ENCODE assay signal across 12 cellular contexts in genomic region chr21:32494946-32495703, GRCh38.
DNase-seq lines count a peak whose midpoint lies in the region; ATAC-seq and TF ChIP-seq lines count a peak whose summit lies in the region.
"Had no signal": no experiment of that assay in that cellular context is flagged by ENCODE, and none has a peak within 500 bp of the region (broad histone marks: within the 10 kb centered on the region; RNA-seq: fewer than 3 reads in every experiment).

No MANE protein-coding gene starts in this region.

- H3K9me3 ChIP-seq in osteoblast (ENCODE audit: low read depth, low read length), result no peaks in the 10 kb centered on the region

- peaks cover 54% of the 10 kb centered on the region for H3K4me1 ChIP-seq in osteoblast (ENCODE audit: insufficient read depth, low read length)

- H3K36me3 ChIP-seq in osteoblast (ENCODE audit: insufficient read depth, low read length), result no peaks in the 10 kb centered on the region

- no peaks in the 10 kb centered on the region for H3K79me2 ChIP-seq in osteoblast (ENCODE audit: insufficient read depth, low read length)

- no peak overlapping the region for H3K4me3 Mint-ChIP-seq in T-cell

- H3K9me3 Mint-ChIP-seq in T-cell, result no peaks in the 10 kb centered on the region

- no peak for TF ChIP-seq CTCF in C4-2B (conservative IDR thresholded peaks at IDR 0.05)
- TF ChIP-seq CTCF in osteoblast (IDR thresholded peaks at IDR 0.05; ENCODE audit: extremely low read depth, low read depth, low read length), result no peak

- peak overlapping the region; percentile 76 for H3K4me2 ChIP-seq in osteoblast (ENCODE audit: insufficient read depth, low read length)

- H3K27me3 ChIP-seq in osteoblast (ENCODE audit: insufficient read depth, low read length), result no peaks in the 10 kb centered on the region

- ATAC-seq in T-cell (replicated peaks in 1 of 4), result no peak
- no peak for ATAC-seq in HG03457 (IDR thresholded peaks at IDR 0.05; ENCODE audit: unreplicated experiment)

- peaks cover 38% of the 10 kb centered on the region for H3K36me3 Mint-ChIP-seq in T-cell

- no peaks in the 10 kb centered on the region for H4K20me1 ChIP-seq in osteoblast (ENCODE audit: insufficient read depth, low read length)

- H3K27ac ChIP-seq in C4-2B (peak overlapping the region; percentile 54), osteoblast (ENCODE audit: low read depth, low read length) (peak overlapping the region; percentile 100)

- H3K27me3 Mint-ChIP-seq in T-cell, result no peaks in the 10 kb centered on the region

- DNase-seq in NCI-H226 (peak; percentile 69), dedifferentiated amniotic fluid mesenchymal stem cell (ENCODE audit: extremely low spot score) (peak; percentile 69), osteoblast (ENCODE audit: insufficient read length, low spot score, missing footprints) (peak; percentile 90), T-cell (no peak), iPS-NIHi7 (ENCODE audit: extremely low spot score) (no peak), middle frontal gyrus (ENCODE audit: extremely low spot score, low spot score) (no peak)
- DNase-seq: activated CD4-positive, alpha-beta T cell treated with anti-CD3 and anti-CD28 coated beads, Interleukin-2, amount 50 U/mL, for 1 hour; COR-L47; NCI-H1417; substantia nigra had no signal

- peak overlapping the region; percentile 4 for H3K4me3 ChIP-seq in osteoblast (ENCODE audit: insufficient read depth, low read length)

- POLR2A ChIA-PET in T-cell (lab: Charles Lee), result no interaction called here

- CTCF ChIA-PET in T-cell (lab: Charles Lee), result no interaction called here

- peak overlapping the region; percentile 62 for H2AFZ ChIP-seq in osteoblast (ENCODE audit: low read length)

- H3K4me1 Mint-ChIP-seq in T-cell, result peaks cover 0 to 39% (median 14%) of the 10 kb centered on the region in 3 donors

- peak overlapping the region in 1 of 2 donors; percentile 17 for H3K27ac Mint-ChIP-seq in T-cell

Comparison
In these comparisons a context has a peak if more than half of its experiments do, and no peak if none do; other contexts are left out.
1. DNase-seq: peak in NCI-H226 (single experiment), dedifferentiated amniotic fluid mesenchymal stem cell (single experiment) and osteoblast (single experiment); none in T-cell (0 of 34), iPS-NIHi7 (single experiment) and middle frontal gyrus (single experiment).